26 cellular contexts compared by ENCODE assay signal in genomic region chr9:12643686-12644085, GRCh38. TPM values are rescaled to one million over a fixed set of nuclear protein-coding genes. Genes with fewer than 3 reads are reported as not detected.
"Had no signal": no experiment of that assay in that cellular context is flagged by ENCODE, and none has a peak within 500 bp of the region (broad histone marks: within the 10 kb centered on the region; RNA-seq: fewer than 3 reads in every experiment).

No MANE protein-coding gene starts in this region.

- H3K27me3 Mint-ChIP-seq: activated CD8-positive, alpha-beta T cell treated with anti-CD3 and anti-CD28 coated beads for 36 hours; activated naive CD4-positive, alpha-beta T cell treated with anti-CD3 and anti-CD28 coated beads, Interleukin-2, amount 50 U/mL, for 24 hours had no signal

- DNase-seq: activated CD4-positive, alpha-beta T cell treated with anti-CD3 and anti-CD28 coated beads for 4 hours; activated CD8-positive, alpha-beta memory T cell treated with anti-CD3 and anti-CD28 coated beads, Interleukin-2, amount 50 U/mL, for 4 hours; activated CD8-positive, alpha-beta T cell treated with anti-CD3 and anti-CD28 coated beads for 36 hours; activated effector memory CD4-positive, alpha-beta T cell treated with Interleukin-2 at 50 U/mL for 16 hours; activated naive CD4-positive, alpha-beta T cell; amygdala; MV-4-11; NCI-H1092 treated with DMSO at 0.1 percent for 48 hours; NCI-H1436; NCI-H1694 treated with DMSO at 0.1 percent for 48 hours; NCI-H2029 treated with DMSO at 0.1 percent for 48 hours; NCI-H446; NCI-H524 treated with DMSO at 0.1 percent for 48 hours; NCI-H748 treated with DMSO at 0.1 percent for 48 hours; RPMI8226; SK-N-SH; T-helper 1 cell had no signal

- H3K4me1 Mint-ChIP-seq: activated naive CD4-positive, alpha-beta T cell treated with anti-CD3 and anti-CD28 coated beads, Interleukin-2, amount 50 U/mL, for 24 hours had no signal

- H3K9me3 Mint-ChIP-seq: brain had no signal

- H3K4me3 ChIP-seq: cardiac muscle cell had no signal

- H3K4me3 Mint-ChIP-seq: activated CD8-positive, alpha-beta T cell treated with anti-CD3 and anti-CD28 coated beads for 36 hours; activated naive CD4-positive, alpha-beta T cell treated with anti-CD3 and anti-CD28 coated beads, Interleukin-2, amount 50 U/mL, for 24 hours; brain had no signal

- H3K36me3 Mint-ChIP-seq: activated naive CD4-positive, alpha-beta T cell treated with anti-CD3 and anti-CD28 coated beads, Interleukin-2, amount 50 U/mL, for 24 hours; brain had no signal

- H3K27ac Mint-ChIP-seq: activated CD8-positive, alpha-beta T cell treated with anti-CD3 and anti-CD28 coated beads for 36 hours; activated naive CD4-positive, alpha-beta T cell treated with anti-CD3 and anti-CD28 coated beads, Interleukin-2, amount 50 U/mL, for 24 hours; brain had no signal

- ATAC-seq: activated CD4-positive, CD25-positive, alpha-beta regulatory T cell treated with anti-CD3 and anti-CD28 coated beads, Interleukin-2, amount 50 U/mL, for 24 hours; activated CD8-positive, alpha-beta T cell treated with anti-CD3 and anti-CD28 coated beads for 36 hours; Panc1; Right ventricle myocardium inferior had no signal

RNA-seq across cellular contexts. Expression of gene TYRP1, which starts 49.5 kb away (rescaled TPM):
- total RNA-seq: activated CD8-positive, alpha-beta T cell treated with anti-CD3 and anti-CD28 coated beads for 36 hours; MCF 10A; OCI-LY7; T-helper 2 cell treated with Interferon-gamma antibody and Interleukin-4, amounts not matched to agents 100 ng/mL and 5 ng/mL, for 36 hours had no signal
- polyA plus RNA-seq: SK-N-SH had no signal
